11 cellular contexts compared by ENCODE assay signal in genomic region chr12:96327346-96327745, GRCh38.
A peak's percentile ranks its signal among the peaks of the same experiment; 100 is the strongest.
DNase-seq lines count a peak whose midpoint lies in the region; ATAC-seq and FAIRE-seq lines count a peak whose summit lies in the region.
"Had no signal": no experiment of that assay in that cellular context is flagged by ENCODE, and none has a peak within 500 bp of the region (broad histone marks: within the 10 kb centered on the region; RNA-seq: fewer than 3 reads in every experiment).

No MANE protein-coding gene starts in this region.

- DNase-seq in GM18507 (ENCODE audit: extremely low spot score, insufficient read length, low read depth) (no peak), germinal center (ENCODE audit: low spot score) (peak; percentile 52), 8988T (no peak), DMS153 (lab: John Stamatoyannopoulos, UW) (no peak)
- DNase-seq in stimulated activated CD4-positive, alpha-beta T cell treated with anti-CD3 and anti-CD28 coated beads, Interleukin-12 subunit alpha, Interleukin-12 subunit beta, amount 100 ng/mL, for 4 hours: no peak
- DNase-seq: aorta, NCI-H524 had no signal

- peak; percentile 73 for FAIRE-seq in GM18507 (lab: Jason Lieb, UNC)
- FAIRE-seq: TTC549 had no signal

- peak; percentile 83 for ATAC-seq in GM21423 (IDR thresholded peaks at IDR 0.05; ENCODE audit: unreplicated experiment)
- ATAC-seq in HG03159 (IDR thresholded peaks at IDR 0.05; ENCODE audit: unreplicated experiment): peak; percentile 77
- no peak for ATAC-seq in GM18907 (IDR thresholded peaks at IDR 0.05; ENCODE audit: unreplicated experiment)
